2 cellular contexts compared by ENCODE assay signal in the genomic region with DNA sequence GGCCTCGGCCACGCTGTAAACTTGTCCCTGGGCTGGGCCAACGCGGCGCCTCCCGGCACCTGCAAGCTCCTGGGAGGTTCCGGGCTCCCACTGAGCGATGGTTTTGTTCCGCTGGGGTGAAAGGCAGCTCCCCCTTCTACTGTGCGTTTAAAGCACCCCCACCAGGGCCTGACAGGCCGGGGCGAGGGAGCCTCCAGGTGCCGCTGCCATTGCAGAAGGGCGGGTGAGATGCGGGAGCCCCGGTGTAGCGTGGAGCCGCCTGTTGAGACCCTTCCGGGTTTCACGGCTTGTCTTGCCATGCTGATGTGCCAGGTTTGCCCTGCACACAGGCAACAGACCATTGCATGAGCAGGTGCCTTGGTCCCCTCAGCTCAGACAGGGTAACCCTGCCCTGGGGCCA.
TF ChIP-seq lines count a peak whose summit lies in the region.

No MANE protein-coding gene starts in this region.

TF ChIP-seq in HepG2, 621 proteins besides CTCF, POLR2A, EP300 and RAD21:
- TF ChIP-seq MTF2 (CRISPR knock-in tag; IDR thresholded peaks at IDR 0.05; ENCODE audit: borderline replicate concordance) (0 out of 2 replicates have a peak, but pooled peaks have one; percentile 47), ZNF253 (CRISPR knock-in tag; IDR thresholded peaks at IDR 0.05; ENCODE audit: borderline replicate concordance) (no peak)

TF ChIP-seq in IMR-90, 13 proteins besides CTCF, POLR2A, EP300 and RAD21:
- TF ChIP-seq, protein P1, sequence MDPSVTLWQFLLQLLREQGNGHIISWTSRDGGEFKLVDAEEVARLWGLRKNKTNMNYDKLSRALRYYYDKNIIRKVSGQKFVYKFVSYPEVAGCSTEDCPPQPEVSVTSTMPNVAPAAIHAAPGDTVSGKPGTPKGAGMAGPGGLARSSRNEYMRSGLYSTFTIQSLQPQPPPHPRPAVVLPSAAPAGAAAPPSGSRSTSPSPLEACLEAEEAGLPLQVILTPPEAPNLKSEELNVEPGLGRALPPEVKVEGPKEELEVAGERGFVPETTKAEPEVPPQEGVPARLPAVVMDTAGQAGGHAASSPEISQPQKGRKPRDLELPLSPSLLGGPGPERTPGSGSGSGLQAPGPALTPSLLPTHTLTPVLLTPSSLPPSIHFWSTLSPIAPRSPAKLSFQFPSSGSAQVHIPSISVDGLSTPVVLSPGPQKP (IDR thresholded peaks at IDR 0.05; ENCODE audit: borderline replicate concordance, low read depth, low read length) = no peak
- no peak for TF ChIP-seq MAFK (IDR thresholded peaks at IDR 0.05; ENCODE audit: low read depth, low read length)
- TF ChIP-seq FOS (IDR thresholded peaks at IDR 0.05; ENCODE audit: low read depth, low read length) = no peak
- TF ChIP-seq RFX5 (IDR thresholded peaks at IDR 0.05; ENCODE audit: low read depth, low read length) = no peak
- TF ChIP-seq BHLHE40 (IDR thresholded peaks at IDR 0.05; ENCODE audit: low read depth, low read length) = no peak
- TF ChIP-seq RCOR1 (IDR thresholded peaks at IDR 0.05; ENCODE audit: insufficient replicate concordance, low read length) = no peak
TF ChIP-seq in IMR-90: peak in this region for 0.
